In the genomic region with DNA sequence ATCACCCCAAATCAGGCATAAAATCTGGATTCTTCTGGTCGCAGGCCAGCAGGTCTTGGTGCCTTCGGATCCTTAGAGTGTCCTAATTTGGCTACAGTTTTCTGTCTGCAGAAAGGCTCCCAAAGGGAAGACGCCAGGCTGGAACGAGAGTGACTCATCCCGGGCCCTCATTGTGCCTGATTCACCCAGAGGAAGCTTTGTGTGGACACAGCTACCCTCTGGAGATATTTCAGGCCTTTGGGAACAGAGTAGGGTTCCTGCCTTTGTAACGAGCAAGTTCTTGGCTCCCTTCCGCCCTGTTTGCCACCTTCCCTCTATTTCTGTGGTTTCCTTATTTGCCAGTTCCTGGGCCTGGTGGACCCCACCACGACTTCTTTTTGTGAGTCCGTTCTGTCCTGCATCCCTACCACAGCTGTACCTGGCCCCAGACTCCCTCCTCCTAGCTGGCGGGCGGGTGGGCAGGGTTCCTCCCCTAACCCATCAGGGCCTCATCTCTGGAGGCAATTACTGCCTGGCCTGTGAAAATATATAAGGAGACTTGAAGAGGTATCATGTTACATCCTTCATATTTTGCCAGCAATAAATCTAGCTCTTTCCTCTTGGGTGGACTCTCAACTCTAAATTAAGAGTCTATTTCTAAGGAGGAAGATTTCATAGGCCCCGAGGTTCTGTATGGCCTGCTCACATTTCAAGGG, we compare ENCODE assay signal across 15 cellular contexts.
DNase-seq lines count a peak whose midpoint lies in the region; ATAC-seq and TF ChIP-seq lines count a peak whose summit lies in the region.
"Had no signal": no experiment of that assay in that cellular context is flagged by ENCODE, and none has a peak within 500 bp of the region (broad histone marks: within the 10 kb centered on the region; RNA-seq: fewer than 3 reads in every experiment).

No MANE protein-coding gene starts in this region.

- H3K9me3 ChIP-seq in sigmoid colon: no peaks in the 10 kb centered on the region

- no peak for TF ChIP-seq EP300 in sigmoid colon (IDR thresholded peaks at IDR 0.05)

- no peak for TF ChIP-seq CTCF in sigmoid colon (IDR thresholded peaks at IDR 0.05)

- peak overlapping the region in 3 of 4 donors; percentile 49 to 72 (median 52) for H3K27ac ChIP-seq in sigmoid colon

- H3K27ac Mint-ChIP-seq in activated naive CD4-positive, alpha-beta T cell treated with anti-CD3 and anti-CD28 coated beads, Interleukin-2, amount 50 U/mL, for 72 hours: no peak overlapping the region
- no peak overlapping the region for H3K27ac Mint-ChIP-seq in activated naive CD4-positive, alpha-beta T cell treated with anti-CD3 and anti-CD28 coated beads for 36 hours
- H3K27ac Mint-ChIP-seq: activated naive CD4-positive, alpha-beta T cell treated with anti-CD3 and anti-CD28 coated beads, Interleukin-2, amount 50 U/mL, for 24 hours; effector memory CD8-positive, alpha-beta T cell; T-cell had no signal

- no peaks in the 10 kb centered on the region for H3K27me3 Mint-ChIP-seq in activated naive CD4-positive, alpha-beta T cell treated with anti-CD3 and anti-CD28 coated beads for 36 hours (ENCODE audit: low read depth)
- H3K27me3 Mint-ChIP-seq: activated naive CD4-positive, alpha-beta T cell treated with anti-CD3 and anti-CD28 coated beads, Interleukin-2, amount 50 U/mL, for 24 hours had no signal

- H3K4me3 Mint-ChIP-seq in activated naive CD4-positive, alpha-beta T cell treated with anti-CD3 and anti-CD28 coated beads for 36 hours: no peak overlapping the region
- H3K4me3 Mint-ChIP-seq: activated naive CD4-positive, alpha-beta T cell treated with anti-CD3 and anti-CD28 coated beads, Interleukin-2, amount 50 U/mL, for 24 hours; effector memory CD8-positive, alpha-beta T cell; neural crest cell; T-cell had no signal

- TF ChIP-seq POLR2A in sigmoid colon (IDR thresholded peaks at IDR 0.05): no peak

- peaks cover 0 to 48% (median 21%) of the 10 kb centered on the region in 4 donors for H3K4me1 ChIP-seq in sigmoid colon

- WGBS in sigmoid colon, 2 donors: 81 to 83% methylated on average over 12 of the region's 12 CpGs

- ATAC-seq in activated naive CD4-positive, alpha-beta T cell treated with anti-CD3 and anti-CD28 coated beads, Interleukin-2, amount 50 U/mL, for 72 hours: no peak
- ATAC-seq: effector memory CD8-positive, alpha-beta T cell; T-cell had no signal

- intact Hi-C loops in sigmoid colon (cut with DNase I): no loop called here
- intact Hi-C loops in activated naive CD4-positive, alpha-beta T cell treated with anti-CD3 and anti-CD28 coated beads for 36 hours (cut with micrococcal nuclease): no loop called here

- H3K4me1 Mint-ChIP-seq in activated naive CD4-positive, alpha-beta T cell treated with anti-CD3 and anti-CD28 coated beads for 36 hours (ENCODE audit: low read depth): no peaks in the 10 kb centered on the region
- H3K4me1 Mint-ChIP-seq: activated naive CD4-positive, alpha-beta T cell treated with anti-CD3 and anti-CD28 coated beads, Interleukin-2, amount 50 U/mL, for 24 hours; neural crest cell had no signal

- peak; percentile 98 for DNase-seq in EH (ENCODE audit: low read depth)
- peak; percentile 56 for DNase-seq in RKO (ENCODE audit: low spot score)
- peak; percentile 80 for DNase-seq in fibroblast of gingiva (ENCODE audit: low read depth)
- no peak for DNase-seq in sigmoid colon
- DNase-seq in activated naive CD4-positive, alpha-beta T cell treated with anti-CD3 and anti-CD28 coated beads, Interleukin-2, amount 50 U/mL, for 72 hours (ENCODE audit: low spot score in 2 of 2): no peak
- DNase-seq in NCI-H69 (lab: John Stamatoyannopoulos, UW): no peak
- DNase-seq in NCI-H2196 (lab: John Stamatoyannopoulos, UW; ENCODE audit: unreplicated experiment): no peak
- no peak for DNase-seq in activated naive CD4-positive, alpha-beta T cell treated with anti-CD3 and anti-CD28 coated beads for 36 hours
- DNase-seq: activated CD4-positive, alpha-beta T cell treated with anti-CD3 and anti-CD28 coated beads, Interleukin-2, amount 50 U/mL, for 48 hours; DMS 273 treated with DMSO at 0.1 percent for 48 hours; effector memory CD8-positive, alpha-beta T cell; NCI-H82; T-cell had no signal

- H3K27me3 ChIP-seq in sigmoid colon: no peaks in the 10 kb centered on the region

- no peak overlapping the region for H3K4me3 ChIP-seq in sigmoid colon

- H3K9me3 Mint-ChIP-seq in activated naive CD4-positive, alpha-beta T cell treated with anti-CD3 and anti-CD28 coated beads, Interleukin-2, amount 50 U/mL, for 72 hours: no peaks in the 10 kb centered on the region
- H3K9me3 Mint-ChIP-seq in activated naive CD4-positive, alpha-beta T cell treated with anti-CD3 and anti-CD28 coated beads for 36 hours: no peaks in the 10 kb centered on the region
- H3K9me3 Mint-ChIP-seq: activated naive CD4-positive, alpha-beta T cell treated with anti-CD3 and anti-CD28 coated beads, Interleukin-2, amount 50 U/mL, for 24 hours; effector memory CD8-positive, alpha-beta T cell; neural crest cell; T-cell had no signal

- no peaks in the 10 kb centered on the region for H3K36me3 Mint-ChIP-seq in activated naive CD4-positive, alpha-beta T cell treated with anti-CD3 and anti-CD28 coated beads, Interleukin-2, amount 50 U/mL, for 72 hours
- no peaks in the 10 kb centered on the region for H3K36me3 Mint-ChIP-seq in activated naive CD4-positive, alpha-beta T cell treated with anti-CD3 and anti-CD28 coated beads for 36 hours (ENCODE audit: low read depth)
- H3K36me3 Mint-ChIP-seq: activated naive CD4-positive, alpha-beta T cell treated with anti-CD3 and anti-CD28 coated beads, Interleukin-2, amount 50 U/mL, for 24 hours; T-cell had no signal

- H3K36me3 ChIP-seq in sigmoid colon: no peaks in the 10 kb centered on the region

- CTCF ChIA-PET in activated naive CD4-positive, alpha-beta T cell treated with anti-CD3 and anti-CD28 coated beads for 36 hours (lab: Charles Lee): interaction anchor here (1.0 kb wide), 1 partner anchor 178 kb away, joined by 3 read pairs; no protein-coding TSS in a partner anchor

Comparison
In these comparisons a context has a peak if more than half of its experiments do, and no peak if none do; other contexts are left out.
1. DNase-seq: peak in EH (single experiment), RKO (single experiment) and fibroblast of gingiva (single experiment); none in sigmoid colon (single experiment), activated naive CD4-positive, alpha-beta T cell treated with anti-CD3 and anti-CD28 coated beads, Interleukin-2, amount 50 U/mL, for 72 hours (0 of 2), NCI-H69 (single experiment), NCI-H2196 (single experiment) and activated naive CD4-positive, alpha-beta T cell treated with anti-CD3 and anti-CD28 coated beads for 36 hours (single experiment).